1 cellular context compared by ENCODE assay signal in the genomic region with DNA sequence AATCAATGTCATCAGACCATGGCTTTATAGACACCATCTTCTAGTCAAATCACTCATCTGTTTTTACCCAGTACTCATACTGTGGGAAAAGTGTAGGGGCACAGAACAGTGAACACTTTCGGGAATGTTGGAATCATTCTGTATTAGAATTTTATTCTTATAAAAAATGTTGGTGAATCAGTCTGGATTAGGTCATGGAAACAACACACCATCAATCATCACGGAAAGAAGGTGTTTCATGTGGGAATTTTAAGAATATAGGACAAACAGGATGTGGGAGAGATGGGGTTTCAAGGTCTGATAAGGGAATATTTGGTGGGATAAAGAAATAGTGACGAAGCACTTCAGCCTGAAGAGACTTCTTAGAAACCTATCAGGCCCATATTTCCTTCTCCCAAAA.
TF ChIP-seq lines count a peak whose summit lies in the region.

No MANE protein-coding gene starts in this region.

TF ChIP-seq in GM12891, 5 proteins besides CTCF, POLR2A, EP300 and RAD21:
- no peak for TF ChIP-seq PAX5 (IDR thresholded peaks at IDR 0.05; ENCODE audit: insufficient read depth, low read length, severe bottlenecking)
- TF ChIP-seq POLR2AphosphoS5 (IDR thresholded peaks at IDR 0.05; ENCODE audit: low read depth, low read length): no peak
- no peak for TF ChIP-seq SPI1 (IDR thresholded peaks at IDR 0.05; ENCODE audit: low read depth, low read length)
- TF ChIP-seq TAF1 (IDR thresholded peaks at IDR 0.05; ENCODE audit: low read depth, low read length): no peak
- no peak for TF ChIP-seq POU2F2 (IDR thresholded peaks at IDR 0.05; ENCODE audit: low read depth, low read length)
